In the genomic region with DNA sequence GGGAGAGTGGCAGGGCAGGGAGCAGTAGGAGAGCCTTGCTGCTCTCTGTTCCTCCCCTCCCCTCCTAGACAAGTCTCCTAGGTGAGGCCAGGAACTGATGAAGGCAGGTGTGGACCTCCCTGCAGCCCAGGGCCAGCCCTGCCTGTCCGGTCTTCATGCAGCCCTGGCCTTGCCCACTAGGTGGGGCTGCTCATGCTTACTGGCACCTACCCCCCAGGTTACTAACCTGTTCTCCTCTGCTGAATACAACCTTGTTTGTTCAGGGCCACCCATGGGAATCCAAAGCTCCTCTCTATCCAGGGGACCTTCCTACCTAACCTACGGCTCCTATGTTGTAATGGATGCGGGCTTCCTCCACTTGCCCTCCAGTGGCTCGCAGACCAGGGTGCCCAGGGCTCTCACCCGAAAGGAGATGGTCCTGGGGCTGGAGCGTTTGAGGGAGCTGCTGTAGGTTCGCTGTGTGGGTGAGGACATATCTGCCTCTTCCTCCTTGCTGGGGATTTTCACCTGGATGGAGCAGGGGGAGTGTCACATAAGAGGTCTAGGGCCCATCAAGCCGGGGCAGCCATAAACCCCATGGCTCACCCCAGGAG, we compare ENCODE assay signal across 7 cellular contexts. TPM values are rescaled to one million over a fixed set of nuclear protein-coding genes. Genes with fewer than 3 reads are reported as not detected.
DNase-seq lines count a peak whose midpoint lies in the region; ATAC-seq, FAIRE-seq and TF ChIP-seq lines count a peak whose summit lies in the region.

No MANE protein-coding gene starts in this region.

- no peak overlapping the region for H3K27ac Mint-ChIP-seq in naive B cell

- no peak overlapping the region for H3K56ac ChIP-seq in H1 (replicated peaks; ENCODE audit: insufficient read length, low read depth, low read length)

- H2AFZ ChIP-seq in H1 (ENCODE audit: low read length), result no peak overlapping the region

- no peak overlapping the region for H3K4me2 ChIP-seq in H1 (ENCODE audit: insufficient read depth in 1 of 2, low read depth in 2 of 2, low read length in 2 of 2)

- H3K4me3 Mint-ChIP-seq in naive B cell, result peak overlapping the region in 1 of 8 donors; percentile 23

- H4K8ac ChIP-seq in H1 (ENCODE audit: extremely low read depth, insufficient read depth, low read length), result no peak overlapping the region

- peaks cover 0 to 4% (median 2%) of the 10 kb centered on the region in 4 experiments; a peak in 4 of 8 replicates for H3K36me3 ChIP-seq in H1 (ENCODE audit: control insufficient read depth in 2 of 4, insufficient read depth in 4 of 4, low read length in 3 of 4)

- H3K79me1 ChIP-seq in H1 (ENCODE audit: low read depth, low read length), result no peaks in the 10 kb centered on the region

- H2BK120ac ChIP-seq in H1 (replicated peaks; ENCODE audit: low read depth, low read length), result no peak overlapping the region

- H2BK12ac ChIP-seq in H1 (ENCODE audit: low read depth, low read length), result no peak overlapping the region

- no peak overlapping the region for H3K23ac ChIP-seq in H1 (ENCODE audit: insufficient read length)

- WGBS in H1 (ENCODE audit: extremely low coverage in 1 of 2, insufficient coverage in 1 of 2, insufficient read length in 1 of 2, insufficient replicate concordance in 2 of 2, low coverage in 1 of 2, low lambda C conversion rate in 2 of 2, missing lambda C conversion rate in 1 of 2), 2 experiments, result 72% methylated on average over 7 of the region's 8 CpGs; no CpG with 5 or more reads in 1 of the 2 experiments

- H3K9ac ChIP-seq in H1 (replicated peaks in 1 of 4; ENCODE audit: extremely low read depth in 1 of 4, low read depth in 3 of 4, low read length in 3 of 4), result no peak overlapping the region

- H3K18ac ChIP-seq in H1 (ENCODE audit: extremely low read depth, low read length), result no peak overlapping the region

- no peak for FAIRE-seq in H54 (lab: Jason Lieb, UNC)
- FAIRE-seq in H1 (lab: Jason Lieb, UNC), result peak; percentile 57

- peak overlapping the region; percentile 46; the same call in 1 of the 2 replicates for H2BK15ac ChIP-seq in H1 (ENCODE audit: low read length)

- peak; percentile 97 for TF ChIP-seq CTCF in GM12864 (IDR thresholded peaks at IDR 0.05; ENCODE audit: low read depth, low read length, missing control alignments)
- TF ChIP-seq CTCF in H1 (IDR thresholded peaks at IDR 0.05; ENCODE audit: control extremely low read depth in 1 of 3, insufficient read depth in 1 of 3, low read depth in 1 of 3, low read length in 3 of 3), result peak; percentile 92 to 99 (median 98)

- no peak overlapping the region for H4K91ac ChIP-seq in H1 (replicated peaks; ENCODE audit: insufficient read length, low read length)

- no peaks in the 10 kb centered on the region for H3K36me3 Mint-ChIP-seq in naive B cell

- H3K9me3 ChIP-seq in H1 (ENCODE audit: insufficient read depth in 2 of 2, low read depth in 1 of 2, low read length in 1 of 2), result no peaks in the 10 kb centered on the region

- TF ChIP-seq EP300 in H1 (IDR thresholded peaks at IDR 0.05; ENCODE audit: borderline replicate concordance in 1 of 2, low read depth in 2 of 2, low read length in 2 of 2), result no peak

- no peak overlapping the region for H2AK5ac ChIP-seq in H1 (ENCODE audit: low read depth, low read length)

- no peaks in the 10 kb centered on the region for H3K27me3 ChIP-seq in H1 (replicated peaks in 1 of 4; ENCODE audit: control insufficient read depth in 3 of 4, extremely low read depth in 1 of 4, insufficient read depth in 3 of 4, low read length in 3 of 4)

- ATAC-seq in naive B cell (ENCODE audit: low read depth in 2 of 2) (peak; percentile 28 to 37), GM18519 (IDR thresholded peaks at IDR 0.05; ENCODE audit: low FRiP score, unreplicated experiment) (no peak)

- DNase-seq in GM12864 (ENCODE audit: low read depth) (no peak), H54 (ENCODE audit: insufficient read length, low spot score) (peak; percentile 77), NCI-H128 (lab: John Stamatoyannopoulos, UW; ENCODE audit: unreplicated experiment) (peak; percentile 17), UCSD-AML1 (lab: John Stamatoyannopoulos, UW; ENCODE audit: unreplicated experiment) (peak; percentile 22), H1 (ENCODE audit: low read depth in 1 of 2, low spot score in 2 of 2) (peak; percentile 38 to 95), naive B cell (no peak)

- no peaks in the 10 kb centered on the region for H3K4me1 Mint-ChIP-seq in naive B cell

- H2BK20ac ChIP-seq in H1 (ENCODE audit: low read length), result no peak overlapping the region

- no peak overlapping the region for H3K4ac ChIP-seq in H1 (replicated peaks; ENCODE audit: insufficient read length, low read depth, low read length)

- H3K27me3 Mint-ChIP-seq in naive B cell, result peaks cover 8 to 58% (median 57%) of the 10 kb centered on the region in 3 donors

- H3K14ac ChIP-seq in H1 (ENCODE audit: insufficient read length), result no peak overlapping the region

- peaks cover 0 to 2% (median 0%) of the 10 kb centered on the region in 4 experiments; a peak in 1 of 7 replicates for H3K4me1 ChIP-seq in H1 (replicated peaks in 1 of 4; ENCODE audit: control insufficient read depth in 3 of 4, insufficient read depth in 4 of 4, low read length in 3 of 4)

- CTCF ChIA-PET in H1 (lab: Charles Lee; ENCODE audit: partially characterized antibody), result interaction anchor here (0.6 to 17.6 kb wide), 35 partner anchors 6 to 204 kb away, joined by 3 to 371 read pairs (median 5); a partner anchor contains a TSS

- no peak overlapping the region for H2BK5ac ChIP-seq in H1 (ENCODE audit: low read depth, low read length)

- POLR2A ChIA-PET in H1 (lab: Charles Lee; ENCODE audit: partially characterized antibody), result interaction anchor here (0.9 to 2.1 kb wide), 9 partner anchors 8 to 131 kb away, joined by 3 to 8 read pairs (median 3); a partner anchor contains a TSS

- H3K27ac ChIP-seq in H1 (ENCODE audit: low read depth, low read length), result no peak overlapping the region

- H3K9me3 Mint-ChIP-seq in naive B cell, result no peaks in the 10 kb centered on the region

- no peaks in the 10 kb centered on the region for H4K20me1 ChIP-seq in H1 (replicated peaks in 1 of 2; ENCODE audit: control insufficient read depth in 1 of 2, insufficient read depth in 2 of 2, low read length in 2 of 2)

- TF ChIP-seq RAD21 in H1 (IDR thresholded peaks at IDR 0.05 in 1 of 2, conservative IDR thresholded peaks at IDR 0.05 in 1 of 2; ENCODE audit: low read depth in 2 of 2, low read length in 2 of 2), result peak; percentile 74 to 84

- H3K79me2 ChIP-seq in H1 (ENCODE audit: control insufficient read depth in 1 of 2, insufficient read depth in 2 of 2, low read length in 2 of 2), result no peaks in the 10 kb centered on the region

- no peaks in the 10 kb centered on the region for H3K23me2 ChIP-seq in H1 (ENCODE audit: low read depth, low read length)

- H4K5ac ChIP-seq in H1 (ENCODE audit: insufficient read length, low read depth, low read length), result no peak overlapping the region

- H3K4me3 ChIP-seq in GM12864 (ENCODE audit: low read depth, low read length), result no peak overlapping the region
- H3K4me3 ChIP-seq in H1 (ENCODE audit: extremely low read depth in 1 of 4, insufficient read depth in 2 of 4, low read depth in 3 of 4, low read length in 4 of 4), result no peak overlapping the region

- TF ChIP-seq POLR2A in H54 (IDR thresholded peaks at IDR 0.05; ENCODE audit: low read depth, low read length) (no peak), H1 (IDR thresholded peaks at IDR 0.05; ENCODE audit: control extremely low read depth in 1 of 2, low read depth in 2 of 2, low read length in 2 of 2) (no peak)

TF ChIP-seq in H1, 55 proteins besides CTCF, POLR2A, EP300 and RAD21 (continues in another document):
- TF ChIP-seq HDAC2 (IDR thresholded peaks at IDR 0.05; ENCODE audit: borderline replicate concordance in 1 of 2, low read depth in 2 of 2, low read length in 2 of 2), result no peak

RNA-seq across cellular contexts. Expression of a gene that starts 7.9 kb away (rescaled TPM):
- 21.0 and 22.6 TPM in 2 replicates for total RNA-seq in H1 (2021; fragmentation: NEBNext Ultra II Directional; extraction: Animal tissue kit (Norgen Biotek cat#: 25700))
- 3.1 and 5.3 TPM in 2 replicates for polyA plus RNA-seq in H1 (2011; rRNA removed)
- polyA plus RNA-seq in H1 (2011; cell fraction: cytosol; rRNA removed), result 13.9 TPM
- 21.3 TPM for polyA plus RNA-seq in H1 (2011; cell fraction: nucleus; rRNA removed)
- polyA plus RNA-seq in H1 (2012, experiment 1 of 2), result 14.8 to 17.7 TPM (median 16.7 TPM) in 4 replicates
- 4.4 TPM for polyA plus RNA-seq in H1 (2012, experiment 2 of 2)
- polyA plus RNA-seq in H1 (2013, experiment 1 of 2), result 15.5 TPM
- polyA plus RNA-seq in H1 (2013, experiment 2 of 2), result 14.1 TPM
- 5.8 and 8.4 TPM in 2 replicates for polyA minus RNA-seq in H1 (2011; rRNA and poly(A)+ RNA removed)
- polyA minus RNA-seq in H1 (2011; cell fraction: cytosol; rRNA and poly(A)+ RNA removed), result 7.2 TPM
- 13.0 TPM for polyA minus RNA-seq in H1 (2011; cell fraction: nucleus; rRNA and poly(A)+ RNA removed)
- polyA plus RNA-seq in naive B cell (ENCODE audit: low read depth in 6 of 6), result not detected

RNA-seq across cellular contexts. Expression of a gene that starts 13.7 kb away (rescaled TPM):
- total RNA-seq in H1 (2021; fragmentation: NEBNext Ultra II Directional; extraction: Animal tissue kit (Norgen Biotek cat#: 25700)), result 30.5 and 32.8 TPM in 2 replicates
- 9.3 and 12.4 TPM in 2 replicates for polyA plus RNA-seq in H1 (2011; rRNA removed)
- polyA plus RNA-seq in H1 (2011; cell fraction: cytosol; rRNA removed), result 9.9 TPM
- polyA plus RNA-seq in H1 (2011; cell fraction: nucleus; rRNA removed), result 16.3 TPM
- 17.1 to 22.3 TPM (median 20.0 TPM) in 4 replicates for polyA plus RNA-seq in H1 (2012, experiment 1 of 2)
- polyA plus RNA-seq in H1 (2012, experiment 2 of 2), result 21.6 TPM
- polyA plus RNA-seq in H1 (2013, experiment 1 of 2), result 20.5 TPM
- 20.2 TPM for polyA plus RNA-seq in H1 (2013, experiment 2 of 2)
- 7.7 and 10.7 TPM in 2 replicates for polyA minus RNA-seq in H1 (2011; rRNA and poly(A)+ RNA removed)
- 8.4 TPM for polyA minus RNA-seq in H1 (2011; cell fraction: cytosol; rRNA and poly(A)+ RNA removed)
- polyA minus RNA-seq in H1 (2011; cell fraction: nucleus; rRNA and poly(A)+ RNA removed), result 13.1 TPM
- polyA plus RNA-seq in naive B cell (ENCODE audit: low read depth in 6 of 6), result not detected

RNA-seq across cellular contexts. Expression of a gene that starts 36.1 kb away (rescaled TPM):
- 0.29 and 0.50 TPM in 2 replicates for total RNA-seq in H1 (2021; fragmentation: NEBNext Ultra II Directional; extraction: Animal tissue kit (Norgen Biotek cat#: 25700))
- polyA plus RNA-seq in H1 (2011; rRNA removed) (0.46 and 1.0 TPM in 2 replicates), naive B cell (ENCODE audit: low read depth in 6 of 6) (not detected)
- polyA plus RNA-seq in H1 (2011; cell fraction: cytosol; rRNA removed), result 1.5 TPM
- 0.81 TPM for polyA plus RNA-seq in H1 (2011; cell fraction: nucleus; rRNA removed)
- 0.54 to 1.4 TPM (median 1.1 TPM) in 4 replicates for polyA plus RNA-seq in H1 (2012, experiment 1 of 2)
- 0.97 TPM for polyA plus RNA-seq in H1 (2012, experiment 2 of 2)
- 0.18 TPM for polyA plus RNA-seq in H1 (2013, experiment 1 of 2)
- polyA plus RNA-seq in H1 (2013, experiment 2 of 2), result 0.20 TPM
- polyA minus RNA-seq in H1 (2011; rRNA and poly(A)+ RNA removed), result 0.28 and 0.34 TPM in 2 replicates
- not detected for polyA minus RNA-seq in H1 (2011; cell fraction: cytosol; rRNA and poly(A)+ RNA removed)
- polyA minus RNA-seq in H1 (2011; cell fraction: nucleus; rRNA and poly(A)+ RNA removed), result not detected

Comparison
In these comparisons a context has a peak if more than half of its experiments do, and no peak if none do; other contexts are left out.
1. DNase-seq: peak in H54 (single experiment), NCI-H128 (single experiment), UCSD-AML1 (single experiment) and H1 (2 of 2); none in GM12864 (single experiment) and naive B cell (single experiment).
2. RNA of a gene that starts 13.7 kb away (polyA plus RNA-seq): 9.3 to 22.3 TPM in H1; not detected in naive B cell; every median in the first group is over 10 times any median in the second.